ENCODE assay signal across 18 cellular contexts in the genomic region with DNA sequence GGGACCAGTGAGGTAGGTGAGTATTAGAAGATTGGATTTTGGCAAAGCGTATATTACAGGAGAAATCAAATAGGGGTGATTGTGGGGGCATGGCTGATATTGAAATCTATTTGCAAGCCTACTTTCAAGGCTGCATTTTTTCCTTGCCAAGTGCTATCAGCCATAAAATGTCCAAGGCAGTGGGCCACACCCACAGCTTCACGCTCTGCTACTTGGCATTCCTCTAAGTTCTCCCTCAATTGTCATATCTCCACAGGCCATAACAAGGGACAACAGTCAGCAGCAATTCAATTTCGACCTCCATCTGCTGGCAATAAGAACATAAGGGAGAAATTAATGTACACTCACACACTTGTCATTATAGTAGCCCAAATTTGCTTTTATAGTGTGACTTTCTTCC.
"Had no signal": no experiment of that assay in that cellular context is flagged by ENCODE, and none has a peak within 500 bp of the region (broad histone marks: within the 10 kb centered on the region; RNA-seq: fewer than 3 reads in every experiment).

No MANE protein-coding gene starts in this region.

- H3K4me1 Mint-ChIP-seq: activated B cell treated with CpG ODN at 0.5 μM for 24 hours; activated CD4-positive, alpha-beta memory T cell treated with anti-CD3 and anti-CD28 coated beads, Interleukin-2, amount 10 ng/mL, durations not matched to agents 7 days and 5 days; activated naive CD8-positive, alpha-beta T cell treated with anti-CD3 and anti-CD28 coated beads for 36 hours; activated T-helper 17 cell treated with anti-CD3 and anti-CD28 coated beads, Interleukin-2, amount 50 U/mL, for 72 hours; natural killer cell; T-cell had no signal

- H3K4me3 ChIP-seq: dorsolateral prefrontal cortex, pancreas, spleen had no signal

- H3K36me3 ChIP-seq: pancreas, spleen had no signal

- H3K27me3 ChIP-seq: dorsolateral prefrontal cortex, foreskin keratinocyte, pancreas, spleen had no signal

- H3K27ac ChIP-seq: dorsolateral prefrontal cortex, foreskin keratinocyte, pancreas, spleen had no signal

- H3K9me3 ChIP-seq: pancreas, spleen had no signal

- H3K9me3 Mint-ChIP-seq: activated B cell treated with CpG ODN at 0.5 μM for 24 hours; activated CD4-positive, alpha-beta memory T cell treated with anti-CD3 and anti-CD28 coated beads, Interleukin-2, amount 10 ng/mL, durations not matched to agents 7 days and 5 days; activated naive CD8-positive, alpha-beta T cell treated with anti-CD3 and anti-CD28 coated beads for 36 hours; activated T-helper 17 cell treated with anti-CD3 and anti-CD28 coated beads, Interleukin-2, amount 50 U/mL, for 72 hours; natural killer cell; T-cell had no signal

- H3K4me3 Mint-ChIP-seq: activated B cell treated with CpG ODN at 0.5 μM for 24 hours; activated CD4-positive, alpha-beta memory T cell treated with anti-CD3 and anti-CD28 coated beads, Interleukin-2, amount 10 ng/mL, durations not matched to agents 7 days and 5 days; activated naive CD8-positive, alpha-beta T cell treated with anti-CD3 and anti-CD28 coated beads for 36 hours; activated T-helper 17 cell treated with anti-CD3 and anti-CD28 coated beads, Interleukin-2, amount 50 U/mL, for 72 hours; natural killer cell; T-cell had no signal

- H3K36me3 Mint-ChIP-seq: activated naive CD8-positive, alpha-beta T cell treated with anti-CD3 and anti-CD28 coated beads for 36 hours; natural killer cell; T-cell had no signal

- H3K27me3 Mint-ChIP-seq: activated CD4-positive, alpha-beta memory T cell treated with anti-CD3 and anti-CD28 coated beads, Interleukin-2, amount 10 ng/mL, durations not matched to agents 7 days and 5 days had no signal

- DNase-seq: activated B cell treated with CpG ODN at 0.5 μM for 24 hours; activated CD4-positive, alpha-beta memory T cell treated with anti-CD3 and anti-CD28 coated beads, Interleukin-2, amount 10 ng/mL, durations not matched to agents 7 days and 5 days; activated CD4-positive, alpha-beta T cell treated with anti-CD3 and anti-CD28 coated beads for 48 hours; activated naive CD4-positive, alpha-beta T cell; activated naive CD8-positive, alpha-beta T cell treated with anti-CD3 and anti-CD28 coated beads for 36 hours; activated T-cell treated with anti-CD3 and anti-CD28 coated beads, Interleukin-2, amount 50 U/mL, for 1 hour; amniotic stem cell; dorsolateral prefrontal cortex; foreskin keratinocyte; mesenchymal stem cell; natural killer cell; pancreas; spleen; stimulated activated naive CD4-positive, alpha-beta T cell; T-cell; T-helper 9 cell had no signal

- H3K27ac Mint-ChIP-seq: activated B cell treated with CpG ODN at 0.5 μM for 24 hours; activated CD4-positive, alpha-beta memory T cell treated with anti-CD3 and anti-CD28 coated beads, Interleukin-2, amount 10 ng/mL, durations not matched to agents 7 days and 5 days; activated naive CD8-positive, alpha-beta T cell treated with anti-CD3 and anti-CD28 coated beads for 36 hours; activated T-helper 17 cell treated with anti-CD3 and anti-CD28 coated beads, Interleukin-2, amount 50 U/mL, for 72 hours; natural killer cell; T-cell had no signal

- H3K4me1 ChIP-seq: spleen had no signal

- ATAC-seq: activated T-helper 17 cell treated with anti-CD3 and anti-CD28 coated beads, Interleukin-2, amount 50 U/mL, for 72 hours; foreskin keratinocyte; natural killer cell; pancreas; sciatic nerve; T-cell had no signal
